Comparison of ENCODE assay signal across 1 cellular context in genomic region chr19:39515551-39516191, GRCh38.
A peak's percentile ranks its signal among the peaks of the same experiment; 100 is the strongest.
TF ChIP-seq lines count a peak whose summit lies in the region.

No MANE protein-coding gene starts in this region.

TF ChIP-seq in HepG2, 621 proteins besides CTCF, POLR2A, EP300 and RAD21 (continues in another document):
- TF ChIP-seq ZBTB7B (CRISPR knock-in tag; IDR thresholded peaks at IDR 0.05): no peak
- peak; percentile 30 for TF ChIP-seq UBTF (CRISPR knock-in tag; IDR thresholded peaks at IDR 0.05)
- no peak for TF ChIP-seq KMT2A (CRISPR knock-in tag; IDR thresholded peaks at IDR 0.05)
- TF ChIP-seq BCL3 (CRISPR knock-in tag; IDR thresholded peaks at IDR 0.05): 0 out of 2 replicates have a peak, but pooled peaks have one; percentile 16
- peak; percentile 90 for TF ChIP-seq PRDM15 (CRISPR knock-in tag; IDR thresholded peaks at IDR 0.05)
- 0 out of 2 replicates have a peak, but pooled peaks have one; percentile 47 for TF ChIP-seq ZNF547 (CRISPR knock-in tag; IDR thresholded peaks at IDR 0.05)
- TF ChIP-seq ZNF280B (CRISPR knock-in tag; IDR thresholded peaks at IDR 0.05; ENCODE audit: borderline replicate concordance): 0 out of 2 replicates have a peak, but pooled peaks have one; percentile 1
- TF ChIP-seq HMGXB4 (CRISPR knock-in tag; IDR thresholded peaks at IDR 0.05; ENCODE audit: borderline replicate concordance in 1 of 2, low read depth in 1 of 2): no peak
- peak; percentile 61 for TF ChIP-seq ZNF777 (CRISPR knock-in tag; IDR thresholded peaks at IDR 0.05)
- no peak for TF ChIP-seq ZNF562 (CRISPR knock-in tag; IDR thresholded peaks at IDR 0.05; ENCODE audit: borderline replicate concordance)
- TF ChIP-seq ZNF598 (CRISPR knock-in tag; IDR thresholded peaks at IDR 0.05; ENCODE audit: borderline replicate concordance): 0 out of 2 replicates have a peak, but pooled peaks have one; percentile 20
- 0 out of 2 replicates have a peak, but pooled peaks have one; percentile 4 for TF ChIP-seq SALL1 (CRISPR knock-in tag; IDR thresholded peaks at IDR 0.05)
- TF ChIP-seq ZNF800 (CRISPR knock-in tag; IDR thresholded peaks at IDR 0.05): no peak
- TF ChIP-seq ZNF563 (CRISPR knock-in tag; IDR thresholded peaks at IDR 0.05): 0 out of 2 replicates have a peak, but pooled peaks have one; percentile 23
- TF ChIP-seq HNRNPLL (IDR thresholded peaks at IDR 0.05; ENCODE audit: low read depth, low read length, poor library complexity, severe bottlenecking): peak; percentile 19
- no peak for TF ChIP-seq ZBTB34 (CRISPR knock-in tag; IDR thresholded peaks at IDR 0.05)
- TF ChIP-seq MAFG (CRISPR knock-in tag; IDR thresholded peaks at IDR 0.05): no peak
- no peak for TF ChIP-seq ZNF572 (CRISPR knock-in tag; IDR thresholded peaks at IDR 0.05)
- TF ChIP-seq ZSCAN20 (CRISPR knock-in tag; IDR thresholded peaks at IDR 0.05; ENCODE audit: borderline replicate concordance): no peak
- no peak for TF ChIP-seq ZNF101 (CRISPR knock-in tag; IDR thresholded peaks at IDR 0.05; ENCODE audit: borderline replicate concordance, low read depth)
- TF ChIP-seq ZFY (CRISPR knock-in tag; IDR thresholded peaks at IDR 0.05): 0 out of 2 replicates have a peak, but pooled peaks have one; percentile 9
- peak; percentile 44 for TF ChIP-seq ZNF407 (CRISPR knock-in tag; IDR thresholded peaks at IDR 0.05; ENCODE audit: not compliant biosample characterization)
- TF ChIP-seq TSC22D2 (CRISPR knock-in tag; IDR thresholded peaks at IDR 0.05; ENCODE audit: borderline replicate concordance): no peak
- TF ChIP-seq RBAK (CRISPR knock-in tag; IDR thresholded peaks at IDR 0.05): no peak
- TF ChIP-seq SOX6 (IDR thresholded peaks at IDR 0.05): no peak
- 0 out of 2 replicates have a peak, but pooled peaks have one; percentile 15 for TF ChIP-seq SOX6 (CRISPR knock-in tag; IDR thresholded peaks at IDR 0.05)
- TF ChIP-seq KMT2B (CRISPR knock-in tag; IDR thresholded peaks at IDR 0.05): no peak
- TF ChIP-seq RBM22 (optimal IDR thresholded peaks at IDR 0.05; ENCODE audit: low read length): no peak
- peak; percentile 50; the same call in 1 of the 2 replicates for TF ChIP-seq CAMTA2 (CRISPR knock-in tag; IDR thresholded peaks at IDR 0.05; ENCODE audit: borderline replicate concordance)
- 0 out of 2 replicates have a peak, but pooled peaks have one; percentile 2 for TF ChIP-seq MYC (CRISPR knock-in tag; IDR thresholded peaks at IDR 0.05; ENCODE audit: borderline replicate concordance)
